Comparison of ENCODE assay signal across 21 cellular contexts in the genomic region with DNA sequence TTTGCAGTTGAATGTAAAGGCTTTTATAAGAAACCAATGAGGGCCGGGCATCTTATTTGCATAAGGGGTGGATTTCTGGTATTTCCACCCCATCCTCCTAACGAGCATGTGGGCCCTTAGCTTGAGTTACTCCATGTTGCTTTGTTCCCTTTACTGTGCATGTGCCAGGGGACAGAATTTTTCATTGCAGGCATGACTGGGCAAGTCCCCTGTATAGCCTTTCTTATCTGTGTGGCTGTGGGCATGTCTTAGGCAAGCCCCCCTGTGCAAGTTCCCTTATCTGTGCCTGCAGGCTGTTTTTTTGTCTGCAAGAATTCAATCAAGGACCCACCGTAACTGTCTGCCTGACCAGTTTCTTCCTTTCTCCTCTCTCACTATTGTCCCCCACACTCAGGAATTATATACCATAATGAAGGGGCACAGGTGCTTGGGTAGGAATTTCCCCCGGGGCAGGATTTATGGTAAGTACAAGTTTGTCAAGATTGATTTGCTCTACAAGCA.
DNase-seq lines count a peak whose midpoint lies in the region; TF ChIP-seq lines count a peak whose summit lies in the region.
"Had no signal": no experiment of that assay in that cellular context is flagged by ENCODE, and none has a peak within 500 bp of the region (broad histone marks: within the 10 kb centered on the region; RNA-seq: fewer than 3 reads in every experiment).

No MANE protein-coding gene starts in this region.

- H3K4me1 ChIP-seq in mesodermal cell (ENCODE audit: control insufficient read depth, insufficient read depth, low read length, poor library complexity, severe bottlenecking) (peaks cover 4% of the 10 kb centered on the region), H9 (ENCODE audit: insufficient read depth, low read length) (no peaks in the 10 kb centered on the region), spleen (no peaks in the 10 kb centered on the region)
- H3K4me1 ChIP-seq: left ventricle myocardium inferior, stomach, thyroid gland had no signal

- no peak overlapping the region for H4K5ac ChIP-seq in H9 (ENCODE audit: insufficient read length, low read depth, low read length)

- H3K27ac ChIP-seq in WERI-Rb-1 (peak overlapping the region; percentile 39), mesodermal cell (ENCODE audit: low read depth, low read length, severe bottlenecking) (peak overlapping the region; percentile 69), H9 (ENCODE audit: insufficient read length, low read depth, low read length) (no peak overlapping the region), spleen (no peak overlapping the region)
- H3K27ac ChIP-seq: hepatocyte, KMS-11, left ventricle myocardium inferior, stomach, thyroid gland had no signal

- H2BK15ac ChIP-seq in H9 (ENCODE audit: low read depth, low read length), result no peak overlapping the region

- H3K23me2 ChIP-seq in H9 (ENCODE audit: insufficient read length, low read depth, low read length, poor library complexity, severe bottlenecking), result no peaks in the 10 kb centered on the region

- no peaks in the 10 kb centered on the region for H4K20me1 ChIP-seq in H9 (ENCODE audit: control insufficient read depth, insufficient read depth, insufficient read length)

- H2BK120ac ChIP-seq in H9 (ENCODE audit: low read depth, low read length, poor library complexity, severe bottlenecking), result no peak overlapping the region

- H3K27me3 Mint-ChIP-seq in immature natural killer cell (ENCODE audit: low read depth in 3 of 3), result peaks cover 0 to 7% (median 5%) of the 10 kb centered on the region in 3 donors
- no peaks in the 10 kb centered on the region for H3K27me3 Mint-ChIP-seq in H9 (ENCODE audit: low read depth)
- H3K27me3 Mint-ChIP-seq: activated CD4-positive, alpha-beta T cell treated with anti-CD3 and anti-CD28 coated beads, Interleukin-2, amount 10 ng/mL, durations not matched to agents 24 days and 14 days had no signal

- no peak overlapping the region for H3K9ac ChIP-seq in H9 (ENCODE audit: extremely low read depth, insufficient read length, low read length)
- H3K9ac ChIP-seq: KMS-11 had no signal

- intact Hi-C loops in spleen (cut with DNase I; ENCODE audit: low total_unique reads), result no loop called here

- H3T11ph ChIP-seq in H9 (ENCODE audit: low read length), result no peak overlapping the region

- H3K9me3 Mint-ChIP-seq in immature natural killer cell, result no peaks in the 10 kb centered on the region
- peaks cover 0 to 11% of the 10 kb centered on the region in 2 experiments; a peak in 3 of 5 replicates for H3K9me3 Mint-ChIP-seq in H9
- H3K9me3 Mint-ChIP-seq: activated T-cell treated with anti-CD3 and anti-CD28 coated beads, Interleukin-2, amount 50 U/mL, for 24 hours; natural killer cell; T-helper 1 cell treated with Interleukin-12 subunit alpha and Interleukin-12 subunit beta and Interleukin-4 antibody, amounts not matched to agents 30 μg/mL and 1 μg/mL, for 36 hours had no signal

- H3K4ac ChIP-seq in H9 (ENCODE audit: low read depth, low read length), result no peak overlapping the region

- H2BK20ac ChIP-seq in H9 (ENCODE audit: low read depth, low read length, poor library complexity, severe bottlenecking), result no peak overlapping the region

- no peaks in the 10 kb centered on the region for H3K79me2 ChIP-seq in H9 (ENCODE audit: insufficient read depth, low read length)
- H3K79me2 ChIP-seq: hepatocyte had no signal

- H3K18ac ChIP-seq in H9 (ENCODE audit: insufficient read length, low read depth, low read length), result no peak overlapping the region

- H2BK12ac ChIP-seq in H9 (ENCODE audit: insufficient read length, low read depth, low read length), result no peak overlapping the region

- DNase-seq in GF-D8 (lab: John Stamatoyannopoulos, UW) (peak; percentile 66), NCI-H69 (lab: John Stamatoyannopoulos, UW) (peak; percentile 20), WERI-Rb-1 (no peak), immature natural killer cell (no peak), H9 (no peak), spleen (no peak), DMS153 (lab: John Stamatoyannopoulos, UW) (no peak)
- DNase-seq: activated CD4-positive, alpha-beta T cell treated with anti-CD3 and anti-CD28 coated beads, Interleukin-2, amount 10 ng/mL, durations not matched to agents 24 days and 14 days; activated gamma-delta T cell; activated T-cell treated with anti-CD3 and anti-CD28 coated beads, Interleukin-2, amount 50 U/mL, for 24 hours; central memory CD4-positive, alpha-beta T cell; left ventricle myocardium inferior; natural killer cell; NCI-H510A; stimulated activated CD8-positive, alpha-beta memory T cell treated with anti-CD3 and anti-CD28 coated beads, Interleukin-4, amount 100 ng/mL, for 48 hours; stomach; thyroid gland had no signal

- no peak overlapping the region for H2BK5ac ChIP-seq in H9 (ENCODE audit: insufficient read length, low read length)

- H3K4me1 Mint-ChIP-seq in immature natural killer cell (no peaks in the 10 kb centered on the region), H9 (peaks cover 3 to 4% of the 10 kb centered on the region in 2 experiments; a peak in 2 of 4 replicates)
- H3K4me1 Mint-ChIP-seq: activated CD4-positive, alpha-beta T cell treated with anti-CD3 and anti-CD28 coated beads, Interleukin-2, amount 10 ng/mL, durations not matched to agents 24 days and 14 days had no signal

- H3K9me3 ChIP-seq in WERI-Rb-1 (ENCODE audit: severe bottlenecking) (no peaks in the 10 kb centered on the region), mesodermal cell (ENCODE audit: control insufficient read depth, low read length) (no peaks in the 10 kb centered on the region), H9 (ENCODE audit: control insufficient read depth, low read depth, low read length) (no peaks in the 10 kb centered on the region), spleen (peaks cover 0 to 4% (median 0%) of the 10 kb centered on the region in 8 donors)
- H3K9me3 ChIP-seq: left ventricle myocardium inferior, stomach, thyroid gland had no signal

- no peaks in the 10 kb centered on the region for H3K79me1 ChIP-seq in H9 (ENCODE audit: insufficient read depth, low read depth, low read length, poor library complexity, severe bottlenecking)

- no peaks in the 10 kb centered on the region for H3K27me3 ChIP-seq in WERI-Rb-1 (ENCODE audit: insufficient read depth, low read depth, severe bottlenecking)
- H3K27me3 ChIP-seq in H9 (ENCODE audit: insufficient read depth, low read length), result no peaks in the 10 kb centered on the region
- no peaks in the 10 kb centered on the region for H3K27me3 ChIP-seq in spleen (replicated peaks in 1 of 7)
- H3K27me3 ChIP-seq: hepatocyte, stomach, thyroid gland had no signal

- no peak overlapping the region for H3K14ac ChIP-seq in H9 (ENCODE audit: insufficient read depth, low read length)

- H3K36me3 Mint-ChIP-seq in immature natural killer cell (no peaks in the 10 kb centered on the region), H9 (ENCODE audit: insufficient read depth in 1 of 3, low read depth in 3 of 3) (peaks cover 0 to 8% (median 5%) of the 10 kb centered on the region in 3 experiments; a peak in 5 of 7 replicates)
- H3K36me3 Mint-ChIP-seq: natural killer cell had no signal

- H4K8ac ChIP-seq in H9 (replicated peaks; ENCODE audit: insufficient read length, low read depth, low read length), result no peak overlapping the region

- no peak overlapping the region for H2AFZ ChIP-seq in H9 (ENCODE audit: low read length)
- H2AFZ ChIP-seq: hepatocyte had no signal

- WGBS in mesodermal cell (ENCODE audit: insufficient coverage in 2 of 2), 2 experiments, result 71 to 83% methylated on average over 1 of the region's 4 CpGs
- WGBS in H9 (ENCODE audit: extremely low coverage, insufficient read length, low lambda C conversion rate), result no CpG with 5 or more reads among the region's 4 CpGs
- WGBS in spleen, 5 donors, result 52 to 68% (median 60%) methylated on average over 4 of the region's 4 CpGs

- TF ChIP-seq POLR2A in spleen (IDR thresholded peaks at IDR 0.05), result no peak

- no peaks in the 10 kb centered on the region for H3K36me3 ChIP-seq in WERI-Rb-1
- H3K36me3 ChIP-seq in mesodermal cell (ENCODE audit: control insufficient read depth, insufficient read depth, low read length), result no peaks in the 10 kb centered on the region
- no peaks in the 10 kb centered on the region for H3K36me3 ChIP-seq in spleen
- H3K36me3 ChIP-seq: left ventricle myocardium inferior, stomach, thyroid gland had no signal

- no peak for TF ChIP-seq CTCF in WERI-Rb-1 (IDR thresholded peaks at IDR 0.05; ENCODE audit: low read depth, low read length)
- no peak for TF ChIP-seq CTCF in H9 (conservative IDR thresholded peaks at IDR 0.05)
- TF ChIP-seq CTCF in spleen (IDR thresholded peaks at IDR 0.05 in 8 of 11, conservative IDR thresholded peaks at IDR 0.05 in 3 of 11), result no peak

- no peak overlapping the region for H3K4me2 ChIP-seq in H9 (ENCODE audit: insufficient read depth, insufficient read length, low read length)
- H3K4me2 ChIP-seq: hepatocyte, KMS-11 had no signal

- H3K4me3 ChIP-seq in WERI-Rb-1 (ENCODE audit: low read depth, low read length) (no peak overlapping the region), mesodermal cell (ENCODE audit: extremely low read depth, insufficient read depth, low read length, poor library complexity, severe bottlenecking) (no peak overlapping the region), spleen (no peak overlapping the region)
- H3K4me3 ChIP-seq: hepatocyte, left ventricle myocardium inferior, stomach, thyroid gland had no signal

- no peak overlapping the region for H3K4me3 Mint-ChIP-seq in immature natural killer cell
- H3K4me3 Mint-ChIP-seq in H9, result no peak overlapping the region
- H3K4me3 Mint-ChIP-seq: activated CD4-positive, alpha-beta T cell treated with anti-CD3 and anti-CD28 coated beads, Interleukin-2, amount 10 ng/mL, durations not matched to agents 24 days and 14 days; activated T-cell treated with anti-CD3 and anti-CD28 coated beads, Interleukin-2, amount 50 U/mL, for 24 hours; natural killer cell; T-helper 1 cell treated with Interleukin-12 subunit alpha and Interleukin-12 subunit beta and Interleukin-4 antibody, amounts not matched to agents 30 μg/mL and 1 μg/mL, for 36 hours had no signal

- H2AK5ac ChIP-seq in H9 (ENCODE audit: insufficient read length, low read length), result no peak overlapping the region

- no peak overlapping the region for H3K56ac ChIP-seq in H9 (ENCODE audit: insufficient read length, low read depth, low read length)

- no peak overlapping the region for H3K23ac ChIP-seq in H9 (ENCODE audit: insufficient read length, low read depth, low read length)

- peak overlapping the region in 1 of 6 donors; percentile 32 for H3K27ac Mint-ChIP-seq in immature natural killer cell
- no peak overlapping the region for H3K27ac Mint-ChIP-seq in H9
- H3K27ac Mint-ChIP-seq: activated CD4-positive, alpha-beta T cell treated with anti-CD3 and anti-CD28 coated beads, Interleukin-2, amount 10 ng/mL, durations not matched to agents 24 days and 14 days; activated T-cell treated with anti-CD3 and anti-CD28 coated beads, Interleukin-2, amount 50 U/mL, for 24 hours; natural killer cell; T-helper 1 cell treated with Interleukin-12 subunit alpha and Interleukin-12 subunit beta and Interleukin-4 antibody, amounts not matched to agents 30 μg/mL and 1 μg/mL, for 36 hours had no signal

- H4K91ac ChIP-seq in H9 (ENCODE audit: insufficient read length, low read depth, low read length), result no peak overlapping the region

Comparison
In these comparisons a context has a peak if more than half of its experiments do, and no peak if none do; other contexts are left out.
1. DNase-seq: peak in GF-D8 (single experiment) and NCI-H69 (single experiment); none in WERI-Rb-1 (single experiment), immature natural killer cell (0 of 3), H9 (single experiment), spleen (single experiment) and DMS153 (single experiment).
2. H3K27ac ChIP-seq: peak in WERI-Rb-1 (single experiment) and mesodermal cell (single experiment); none in H9 (single experiment) and spleen (0 of 8).